ENCODE assay signal across 9 cellular contexts in the genomic region with DNA sequence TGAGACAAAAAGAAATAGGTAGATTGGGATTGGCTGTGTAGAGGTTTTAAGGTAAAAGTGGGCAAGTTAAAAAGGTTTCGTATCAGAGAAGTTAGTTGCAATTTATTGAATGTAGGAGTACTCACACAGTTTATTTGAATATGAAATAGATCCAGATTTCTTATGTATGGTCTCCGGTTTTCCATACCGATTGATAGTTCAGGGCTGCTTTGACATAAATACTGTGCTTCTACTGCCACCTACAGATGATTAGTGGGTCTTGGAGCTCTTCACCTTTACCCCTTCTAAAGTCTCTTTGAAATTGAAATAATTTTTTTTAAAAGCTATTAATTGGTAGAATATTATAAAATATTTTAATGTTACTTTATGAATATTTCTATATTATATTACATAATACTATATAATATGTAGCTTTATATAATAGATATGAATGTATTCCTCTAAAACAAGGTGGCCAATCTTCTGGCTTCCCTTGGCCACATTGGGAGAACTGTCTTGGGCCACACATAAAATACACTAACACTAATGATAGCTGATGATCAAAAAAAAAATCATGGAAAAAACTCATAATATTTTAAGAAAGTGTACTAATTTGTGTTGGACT. TPM values are rescaled to one million over a fixed set of nuclear protein-coding genes. Genes with fewer than 3 reads are reported as not detected.
A peak's percentile ranks its signal among the peaks of the same experiment; 100 is the strongest.
DNase-seq lines count a peak whose midpoint lies in the region; ATAC-seq, FAIRE-seq and TF ChIP-seq lines count a peak whose summit lies in the region.
"Had no signal": no experiment of that assay in that cellular context is flagged by ENCODE, and none has a peak within 500 bp of the region (broad histone marks: within the 10 kb centered on the region; RNA-seq: fewer than 3 reads in every experiment).

No MANE protein-coding gene starts in this region.

- H3K36me3 Mint-ChIP-seq in activated CD8-positive, alpha-beta memory T cell treated with anti-CD3 and anti-CD28 coated beads, Interleukin-2, amount 10 ng/mL, durations not matched to agents 7 days and 5 days = peaks cover 3% of the 10 kb centered on the region
- H3K36me3 Mint-ChIP-seq in IgD-negative memory B cell = no peaks in the 10 kb centered on the region
- H3K36me3 Mint-ChIP-seq in natural killer cell = no peaks in the 10 kb centered on the region

- DNase-seq in activated CD8-positive, alpha-beta memory T cell treated with anti-CD3 and anti-CD28 coated beads, Interleukin-2, amount 10 ng/mL, durations not matched to agents 7 days and 5 days = no peak
- DNase-seq in activated CD8-positive, alpha-beta memory T cell treated with anti-CD3 and anti-CD28 coated beads, Interleukin-2, amount 50 U/mL, for 48 hours = no peak
- DNase-seq in SHP77 (lab: John Stamatoyannopoulos, UW) (peak; percentile 60 to 65), natural killer cell (no peak), T-helper 9 cell (no peak)

- ATAC-seq in activated CD8-positive, alpha-beta memory T cell treated with anti-CD3 and anti-CD28 coated beads, Interleukin-2, amount 10 ng/mL, durations not matched to agents 7 days and 5 days = peak; percentile 67
- ATAC-seq in natural killer cell (peak; percentile 73 to 83 (median 79)), HG02571 (IDR thresholded peaks at IDR 0.05; ENCODE audit: unreplicated experiment) (no peak)

- FAIRE-seq in endometrium (lab: Jason Lieb, UNC) = peak; percentile 88

- H3K4me1 Mint-ChIP-seq in activated CD8-positive, alpha-beta memory T cell treated with anti-CD3 and anti-CD28 coated beads, Interleukin-2, amount 10 ng/mL, durations not matched to agents 7 days and 5 days = peaks cover 55% of the 10 kb centered on the region
- H3K4me1 Mint-ChIP-seq in IgD-negative memory B cell (peaks cover 54 to 60% (median 55%) of the 10 kb centered on the region in 3 donors), natural killer cell (peaks cover 23 to 28% of the 10 kb centered on the region in 2 donors)

- no peak overlapping the region for H3K4me3 Mint-ChIP-seq in activated CD8-positive, alpha-beta memory T cell treated with anti-CD3 and anti-CD28 coated beads, Interleukin-2, amount 10 ng/mL, durations not matched to agents 7 days and 5 days
- H3K4me3 Mint-ChIP-seq in IgD-negative memory B cell (peak overlapping the region in 2 of 4 donors; percentile 61 to 83), natural killer cell (no peak overlapping the region)

- intact Hi-C loops in natural killer cell (cut with micrococcal nuclease) = loop anchor here (1.0 to 10.0 kb wide), 4 partner anchors 70 to 241 kb away; a partner anchor contains a TSS

- no peaks in the 10 kb centered on the region for H3K9me3 Mint-ChIP-seq in activated CD8-positive, alpha-beta memory T cell treated with anti-CD3 and anti-CD28 coated beads, Interleukin-2, amount 10 ng/mL, durations not matched to agents 7 days and 5 days (ENCODE audit: low read depth)
- H3K9me3 Mint-ChIP-seq in IgD-negative memory B cell = no peaks in the 10 kb centered on the region
- no peaks in the 10 kb centered on the region for H3K9me3 Mint-ChIP-seq in natural killer cell

- CTCF ChIA-PET in activated CD8-positive, alpha-beta memory T cell treated with anti-CD3 and anti-CD28 coated beads, Interleukin-2, amount 10 ng/mL, durations not matched to agents 7 days and 5 days (lab: Charles Lee) = interaction anchor here (0.6 to 15.4 kb wide), 40 partner anchors 8 to 685 kb away, joined by 3 to 308 read pairs (median 4); a partner anchor contains a TSS

- peak; percentile 94 for TF ChIP-seq CTCF in natural killer cell (IDR thresholded peaks at IDR 0.05)

- no peaks in the 10 kb centered on the region for H3K27me3 Mint-ChIP-seq in activated CD8-positive, alpha-beta memory T cell treated with anti-CD3 and anti-CD28 coated beads, Interleukin-2, amount 10 ng/mL, durations not matched to agents 7 days and 5 days
- no peaks in the 10 kb centered on the region for H3K27me3 Mint-ChIP-seq in IgD-negative memory B cell
- no peaks in the 10 kb centered on the region for H3K27me3 Mint-ChIP-seq in natural killer cell (ENCODE audit: low read depth in 2 of 2)

- H3K27ac Mint-ChIP-seq in activated CD8-positive, alpha-beta memory T cell treated with anti-CD3 and anti-CD28 coated beads, Interleukin-2, amount 10 ng/mL, durations not matched to agents 7 days and 5 days = peak overlapping the region; percentile 67
- H3K27ac Mint-ChIP-seq in IgD-negative memory B cell (peak overlapping the region; percentile 0 to 79 (median 24)), natural killer cell (peak overlapping the region; percentile 43 to 61)

RNA-seq across cellular contexts. Expression of a gene that starts 7.7 kb away (rescaled TPM):
- 10 to 100 TPM; 11.1 to 13.1 TPM for total RNA-seq in activated CD8-positive, alpha-beta memory T cell treated with anti-CD3 and anti-CD28 coated beads, Interleukin-2, amount 10 ng/mL, durations not matched to agents 7 days and 5 days
- 58.6 TPM for polyA plus RNA-seq in IgD-negative memory B cell
- total RNA-seq in natural killer cell = 10 to 100 TPM; 11.4 to 41.7 (median 25.5) TPM
- total RNA-seq: temporal lobe had no signal

RNA-seq across cellular contexts. Expression of a gene that starts 41.3 kb away (rescaled TPM):
- total RNA-seq in activated CD8-positive, alpha-beta memory T cell treated with anti-CD3 and anti-CD28 coated beads, Interleukin-2, amount 10 ng/mL, durations not matched to agents 7 days and 5 days = 10 to 100 TPM; 15.3 to 19.5 TPM
- 494 TPM for polyA plus RNA-seq in IgD-negative memory B cell
- total RNA-seq in natural killer cell = 10 to 100 TPM; 20.0 to 47.0 (median 41.1) TPM

Comparison
In these comparisons a context has a peak if more than half of its experiments do, and no peak if none do; other contexts are left out.
1. DNase-seq: peak in SHP77 (2 of 2); none in activated CD8-positive, alpha-beta memory T cell treated with anti-CD3 and anti-CD28 coated beads, Interleukin-2, amount 10 ng/mL, durations not matched to agents 7 days and 5 days (single experiment), activated CD8-positive, alpha-beta memory T cell treated with anti-CD3 and anti-CD28 coated beads, Interleukin-2, amount 50 U/mL, for 48 hours (single experiment), natural killer cell (single experiment) and T-helper 9 cell (single experiment).
2. Peak in every context shown above with its lines, with median percentiles within 50 percentile points of each other: H3K27ac Mint-ChIP-seq.